In genomic region chr5:129460121-129460950, GRCh38 we compare ENCODE assay signal across 9 cellular contexts. TPM values are rescaled to one million over a fixed set of nuclear protein-coding genes. Genes with fewer than 3 reads are reported as not detected.
DNase-seq lines count a peak whose midpoint lies in the region; ATAC-seq and TF ChIP-seq lines count a peak whose summit lies in the region.
"Had no signal": no experiment of that assay in that cellular context is flagged by ENCODE, and none has a peak within 500 bp of the region (broad histone marks: within the 10 kb centered on the region; RNA-seq: fewer than 3 reads in every experiment).

ADAMTS19 (plus strand) TSS chr5:129460298; CDS start chr5:129460392, 94 bp downstream.

- H3K27ac ChIP-seq in iPS-20b (ENCODE audit: low read length) (peak within 1 kb of the TSS; percentile 84), spleen (no peak within 1 kb of the TSS)

- H3K27me3 Mint-ChIP-seq in activated CD4-positive, alpha-beta T cell treated with anti-CD3 and anti-CD28 coated beads, Interleukin-2, amount 10 ng/mL, durations not matched to agents 24 days and 14 days: peaks cover 47% of the 10 kb centered on the region
- H3K27me3 Mint-ChIP-seq in brain: peaks cover 57% of the 10 kb centered on the region

- H3K4me1 ChIP-seq in iPS-20b (ENCODE audit: insufficient read depth, low read length) (peaks cover 36% of the 10 kb centered on the region), spleen (peaks cover 0 to 26% (median 16%) of the 10 kb centered on the region in 6 donors)

- DNase-seq in activated CD4-positive, alpha-beta T cell treated with anti-CD3 and anti-CD28 coated beads, Interleukin-2, amount 10 ng/mL, durations not matched to agents 24 days and 14 days: peak; percentile 56
- no peak for DNase-seq in activated CD4-positive, alpha-beta T cell treated with anti-CD3 and anti-CD28 coated beads, Interleukin-2, amount 50 U/mL, for 1 hour
- DNase-seq in MG63: peak; percentile 77
- no peak for DNase-seq in spleen
- no peak for DNase-seq in inferior parietal cortex (ENCODE audit: extremely low spot score)
- DNase-seq: DND-41 had no signal

- H3K27me3 ChIP-seq in MG63 (no peaks in the 10 kb centered on the region), iPS-20b (ENCODE audit: insufficient read depth, low read length) (peaks cover 4% of the 10 kb centered on the region; the same call in 1 of the 2 replicates), spleen (replicated peaks in 1 of 7) (peaks cover 0 to 67% (median 34%) of the 10 kb centered on the region in 7 donors)

- WGBS in spleen, 5 donors: 1 to 2% (median 2%) methylated on average over 35 to 60 of the region's 60 CpGs

- TF ChIP-seq POLR2A in spleen (IDR thresholded peaks at IDR 0.05): no peak

- intact Hi-C loops in activated CD4-positive, alpha-beta T cell treated with anti-CD3 and anti-CD28 coated beads, Interleukin-2, amount 10 ng/mL, durations not matched to agents 24 days and 14 days (cut with micrococcal nuclease): no loop called here
- intact Hi-C loops in spleen (cut with DNase I; ENCODE audit: low total_unique reads): no loop called here

- peak within 1 kb of the TSS; percentile 27 for H3K4me3 Mint-ChIP-seq in activated CD4-positive, alpha-beta T cell treated with anti-CD3 and anti-CD28 coated beads, Interleukin-2, amount 10 ng/mL, durations not matched to agents 24 days and 14 days
- peak within 1 kb of the TSS; percentile 91 to 99 (median 98) for H3K4me3 Mint-ChIP-seq in brain

- H3K9me3 ChIP-seq in MG63 (no peaks in the 10 kb centered on the region), iPS-20b (ENCODE audit: insufficient read depth, low read depth, low read length) (no peaks in the 10 kb centered on the region), spleen (no peaks in the 10 kb centered on the region)

- H3K36me3 ChIP-seq in MG63 (no peaks in the 10 kb centered on the region), iPS-20b (ENCODE audit: insufficient read depth, low read depth, low read length) (peaks cover 21% of the 10 kb centered on the region; the same call in 1 of the 2 replicates), spleen (no peaks in the 10 kb centered on the region)

- ATAC-seq in HG02938 (IDR thresholded peaks at IDR 0.05; ENCODE audit: unreplicated experiment): no peak

- H3K9me3 Mint-ChIP-seq in activated CD4-positive, alpha-beta T cell treated with anti-CD3 and anti-CD28 coated beads, Interleukin-2, amount 10 ng/mL, durations not matched to agents 24 days and 14 days: no peaks in the 10 kb centered on the region
- H3K9me3 Mint-ChIP-seq in brain: no peaks in the 10 kb centered on the region

- H3K9ac ChIP-seq in iPS-20b (ENCODE audit: low read depth, low read length): peak within 1 kb of the TSS; percentile 97

- no peak for TF ChIP-seq CTCF in brain (conservative IDR thresholded peaks at IDR 0.05)
- no peak for TF ChIP-seq CTCF in spleen (IDR thresholded peaks at IDR 0.05 in 8 of 11, conservative IDR thresholded peaks at IDR 0.05 in 3 of 11)

- H3K4me3 ChIP-seq in MG63: peak within 1 kb of the TSS; percentile 52
- peak within 1 kb of the TSS; percentile 99 for H3K4me3 ChIP-seq in iPS-20b (ENCODE audit: low read length)
- H3K4me3 ChIP-seq in spleen: peak within 1 kb of the TSS in 6 of 8 donors; percentile 11 to 61 (median 28)

- H3K27ac Mint-ChIP-seq in activated CD4-positive, alpha-beta T cell treated with anti-CD3 and anti-CD28 coated beads, Interleukin-2, amount 10 ng/mL, durations not matched to agents 24 days and 14 days: no peak within 1 kb of the TSS
- H3K27ac Mint-ChIP-seq in brain: peak within 1 kb of the TSS in 4 of 5 experiments; percentile 15 to 91 (median 52)

- no peaks in the 10 kb centered on the region for H3K36me3 Mint-ChIP-seq in activated CD4-positive, alpha-beta T cell treated with anti-CD3 and anti-CD28 coated beads, Interleukin-2, amount 10 ng/mL, durations not matched to agents 24 days and 14 days (ENCODE audit: low read depth)
- H3K36me3 Mint-ChIP-seq in brain: no peaks in the 10 kb centered on the region

- H3K4me1 Mint-ChIP-seq in activated CD4-positive, alpha-beta T cell treated with anti-CD3 and anti-CD28 coated beads, Interleukin-2, amount 10 ng/mL, durations not matched to agents 24 days and 14 days: peaks cover 5% of the 10 kb centered on the region
- peaks cover 20% of the 10 kb centered on the region for H3K4me1 Mint-ChIP-seq in brain

RNA-seq across cellular contexts. Expression of gene ADAMTS19, which starts in this region (rescaled TPM):
- total RNA-seq in activated CD4-positive, alpha-beta T cell treated with anti-CD3 and anti-CD28 coated beads, Interleukin-2, amount 10 ng/mL, durations not matched to agents 24 days and 14 days: not detected in 2 replicates
- total RNA-seq in MG63 (2014; rRNA removed; shearing (Covaris generic); ENCODE audit: low replicate concordance): 0.20 and 1.7 TPM in 2 replicates
- polyA plus RNA-seq in brain (ENCODE audit: insufficient read depth, low read depth, low replicate concordance): not detected
- total RNA-seq in spleen: not detected
- polyA plus RNA-seq in spleen: under 1 TPM in 1 of 3 donors, not detected in 2; 0.02 TPM

Comparison
In these comparisons a context has a peak if more than half of its experiments do, and no peak if none do; other contexts are left out.
1. Peak in DNase-seq in activated CD4-positive, alpha-beta T cell treated with anti-CD3 and anti-CD28 coated beads, Interleukin-2, amount 10 ng/mL, durations not matched to agents 24 days and 14 days; RNA of the gene not detected or under 1 TPM.
2. H3K4me3 ChIP-seq: peak in every context shown above with its lines; median percentile 99 in iPS-20b; 52 in MG63; 28 in spleen.